13 cellular contexts compared by ENCODE assay signal in genomic region chr6:158801655-158802294, GRCh38. TPM values are rescaled to one million over a fixed set of nuclear protein-coding genes. Genes with fewer than 3 reads are reported as not detected.
A peak's percentile ranks its signal among the peaks of the same experiment; 100 is the strongest.
DNase-seq lines count a peak whose midpoint lies in the region; ATAC-seq and TF ChIP-seq lines count a peak whose summit lies in the region.
"Had no signal": no experiment of that assay in that cellular context is flagged by ENCODE, and none has a peak within 500 bp of the region (broad histone marks: within the 10 kb centered on the region; RNA-seq: fewer than 3 reads in every experiment).

No MANE protein-coding gene starts in this region.

- BruUV-seq in HCT116 (replicated peaks; lab: Mats Ljungman, UMichigan), result no TSS peak

- no peak overlapping the region for H2AFZ ChIP-seq in HCT116 (ENCODE audit: low read depth, low read length, poor library complexity, severe bottlenecking)

- H3K4me3 Mint-ChIP-seq in brain, result no peak overlapping the region

- H3K4me1 Mint-ChIP-seq in brain, result peaks cover 95% of the 10 kb centered on the region

- no peak for TF ChIP-seq RAD21 in HCT116 (IDR thresholded peaks at IDR 0.05; ENCODE audit: low read depth)

- CTCF ChIA-PET in HCT116 (lab: Charles Lee), result interaction anchor here (0.7 to 1.0 kb wide), 2 partner anchors 9 to 10 kb away, joined by 3 to 4 read pairs; no protein-coding TSS in a partner anchor

- H3K4me3 ChIP-seq in HCT116 (replicated peaks in 1 of 2; ENCODE audit: low read depth in 1 of 2, low read length in 2 of 2) (no peak overlapping the region), mucosa of descending colon (no peak overlapping the region)
- H3K4me3 ChIP-seq: upper lobe of left lung had no signal

- H3K27ac ChIP-seq in HCT116 (ENCODE audit: low read depth, low read length), result peak overlapping the region; percentile 57
- H3K27ac ChIP-seq: upper lobe of left lung had no signal

- POLR2A ChIA-PET in HCT116 (lab: Charles Lee), result interaction anchor here (0.5 to 1.9 kb wide), 4 partner anchors 10 to 108 kb away, joined by 3 to 7 read pairs (median 4); no protein-coding TSS in a partner anchor

- no peaks in the 10 kb centered on the region for H3K9me3 ChIP-seq in HCT116 (ENCODE audit: control insufficient read depth in 1 of 2, insufficient read depth in 1 of 2, low read depth in 1 of 2, low read length in 2 of 2)
- no peaks in the 10 kb centered on the region for H3K9me3 ChIP-seq in mucosa of descending colon
- H3K9me3 ChIP-seq: upper lobe of left lung had no signal

- peak overlapping the region; percentile 7 to 80 (median 66) for H3K27ac Mint-ChIP-seq in brain

- no peak for TF ChIP-seq CTCF in HCT116 (IDR thresholded peaks at IDR 0.05 in 2 of 3, conservative IDR thresholded peaks at IDR 0.05 in 1 of 3; ENCODE audit: borderline replicate concordance in 1 of 3, insufficient read depth in 1 of 3, low read depth in 2 of 3, low read length in 2 of 3)
- no peak for TF ChIP-seq CTCF in brain (conservative IDR thresholded peaks at IDR 0.05)
- TF ChIP-seq CTCF in mucosa of descending colon (IDR thresholded peaks at IDR 0.05), result no peak
- no peak for TF ChIP-seq CTCF in GM13976 (IDR thresholded peaks at IDR 0.05; ENCODE audit: borderline replicate concordance, control extremely low read depth, extremely low read depth, insufficient read depth, missing control alignments)

- H3K4me1 ChIP-seq in HCT116 (ENCODE audit: control insufficient read depth in 1 of 2, insufficient read depth in 2 of 2, low read length in 2 of 2), result peaks cover 92 to 96% of the 10 kb centered on the region in 2 experiments
- peaks cover 86% of the 10 kb centered on the region for H3K4me1 ChIP-seq in mucosa of descending colon (ENCODE audit: low read depth)

- H3K36me3 ChIP-seq in HCT116 (ENCODE audit: control insufficient read depth in 1 of 2, insufficient read depth in 2 of 2, low read length in 2 of 2) (peaks cover 0 to 61% of the 10 kb centered on the region in 2 experiments; a peak in 3 of 4 replicates), mucosa of descending colon (ENCODE audit: low read depth) (no peaks in the 10 kb centered on the region)

- H3K27me3 ChIP-seq in HCT116 (ENCODE audit: insufficient read depth, low read length), result no peaks in the 10 kb centered on the region
- H3K27me3 ChIP-seq: upper lobe of left lung had no signal

- RAD21 ChIA-PET in HCT116 (lab: Charles Lee; ENCODE audit: low non-redundant PET in 1 of 2, low total read pairs in 2 of 2, uncharacterized antibody in 2 of 2, unreplicated experiment in 2 of 2), result interaction anchor here in 1 of 2 experiments (0.6 kb wide), 1 partner anchor 68 kb away, joined by 3 read pairs; no protein-coding TSS in a partner anchor

- peaks cover 3% of the 10 kb centered on the region for H3K27me3 Mint-ChIP-seq in brain
- H3K27me3 Mint-ChIP-seq: activated naive CD4-positive, alpha-beta T cell treated with anti-CD3 and anti-CD28 coated beads, Interleukin-2, amount 50 U/mL, for 24 hours had no signal

- no peak for TF ChIP-seq POLR2A in HCT116 (IDR thresholded peaks at IDR 0.05; ENCODE audit: borderline replicate concordance, extremely low read depth, insufficient read depth, insufficient read length)

- H3K9me2 ChIP-seq in HCT116 (ENCODE audit: insufficient read depth), result no peaks in the 10 kb centered on the region

- intact Hi-C loops in HCT116 (cut with micrococcal nuclease) (loop anchor here (10.0 kb wide), 1 partner anchor 313 kb away; no protein-coding TSS in a partner anchor), mucosa of descending colon (cut with DNase I, micrococcal nuclease) (no loop called here), posterior cingulate gyrus (cut with DNase I) (no loop called here)

- peaks cover 80% of the 10 kb centered on the region for H4K20me1 ChIP-seq in HCT116 (ENCODE audit: insufficient read depth)

- DNase-seq in A172 (ENCODE audit: low spot score) (peak; percentile 14), HCT116 (ENCODE audit: low read depth, low spot score) (no peak), mucosa of descending colon (peak; percentile 76 to 80 (median 80)), posterior cingulate gyrus (no peak), GM13976 (ENCODE audit: low spot score) (no peak), NCI-H510A treated with DMSO at 0.1 percent for 48 hours (lab: John Stamatoyannopoulos, UW) (no peak)
- no peak for DNase-seq in stimulated activated CD4-positive, alpha-beta T cell treated with anti-CD3 and anti-CD28 coated beads, Interleukin-4, amount 100 ng/mL, for 4 hours
- DNase-seq: C1 segment of cervical spinal cord; effector memory CD4-positive, alpha-beta T cell; NCI-H2029 treated with DMSO at 0.1 percent for 48 hours; upper lobe of left lung had no signal

- peaks cover 99% of the 10 kb centered on the region for H3K79me2 ChIP-seq in HCT116 (ENCODE audit: insufficient read depth, low read length)

- H3K9me3 Mint-ChIP-seq in brain, result no peaks in the 10 kb centered on the region
- H3K9me3 Mint-ChIP-seq: activated naive CD4-positive, alpha-beta T cell treated with anti-CD3 and anti-CD28 coated beads, Interleukin-2, amount 50 U/mL, for 24 hours had no signal

- H3K9ac ChIP-seq in HCT116 (ENCODE audit: low read length), result 0 out of 2 replicates have a peak overlapping the region, but pooled peaks have one; percentile 3

- ATAC-seq in HCT116 (peak; percentile 10), mucosa of descending colon (peak; percentile 87)

- H3K36me3 Mint-ChIP-seq in brain, result peaks cover 10% of the 10 kb centered on the region

- H3K4me2 ChIP-seq in HCT116 (ENCODE audit: low read length), result peak overlapping the region; percentile 40

- in situ Hi-C loops in GM13976 (cut with MboI; ENCODE audit: low sequenced_read_pairs, unreplicated experiment), result no loop called here

TF ChIP-seq in HCT116, 20 proteins besides CTCF, POLR2A, EP300 and RAD21:
- TF ChIP-seq POLR2AphosphoS5 (IDR thresholded peaks at IDR 0.05; ENCODE audit: low read depth, low read length) (peak; percentile 54), ATF3 (IDR thresholded peaks at IDR 0.05) (no peak), ELF1 (IDR thresholded peaks at IDR 0.05; ENCODE audit: borderline replicate concordance, low read depth) (no peak), FOSL1 (IDR thresholded peaks at IDR 0.05; ENCODE audit: low read depth) (no peak), SRF (IDR thresholded peaks at IDR 0.05; ENCODE audit: low read depth) (no peak), REST (IDR thresholded peaks at IDR 0.05; ENCODE audit: low read depth) (no peak)

RNA-seq across cellular contexts. Expression of gene EZR, which starts 17.4 kb away (rescaled TPM):
- 446 and 456 TPM in 2 replicates for total RNA-seq in A172 (2014; rRNA removed; shearing (Covaris generic))
- total RNA-seq in HCT116 (2021; ENCODE audit: unreplicated experiment) (1,402 TPM), mucosa of descending colon (100 to 1,000 TPM; 220 to 421 (median 334) TPM)
- 1,219 and 1,280 TPM in 2 replicates for polyA plus RNA-seq in HCT116 (2012)
- polyA plus RNA-seq in brain (ENCODE audit: insufficient read depth, low read depth, low replicate concordance), result 317 TPM

Comparison
In these comparisons a context has a peak if more than half of its experiments do, and no peak if none do; other contexts are left out.
1. DNase-seq: peak in A172 (single experiment) and mucosa of descending colon (3 of 3); none in HCT116 (single experiment), stimulated activated CD4-positive, alpha-beta T cell treated with anti-CD3 and anti-CD28 coated beads, Interleukin-4, amount 100 ng/mL, for 4 hours (0 of 2), posterior cingulate gyrus (0 of 10), GM13976 (single experiment) and NCI-H510A treated with DMSO at 0.1 percent for 48 hours (single experiment).